9 cellular contexts compared by ENCODE assay signal in the genomic region with DNA sequence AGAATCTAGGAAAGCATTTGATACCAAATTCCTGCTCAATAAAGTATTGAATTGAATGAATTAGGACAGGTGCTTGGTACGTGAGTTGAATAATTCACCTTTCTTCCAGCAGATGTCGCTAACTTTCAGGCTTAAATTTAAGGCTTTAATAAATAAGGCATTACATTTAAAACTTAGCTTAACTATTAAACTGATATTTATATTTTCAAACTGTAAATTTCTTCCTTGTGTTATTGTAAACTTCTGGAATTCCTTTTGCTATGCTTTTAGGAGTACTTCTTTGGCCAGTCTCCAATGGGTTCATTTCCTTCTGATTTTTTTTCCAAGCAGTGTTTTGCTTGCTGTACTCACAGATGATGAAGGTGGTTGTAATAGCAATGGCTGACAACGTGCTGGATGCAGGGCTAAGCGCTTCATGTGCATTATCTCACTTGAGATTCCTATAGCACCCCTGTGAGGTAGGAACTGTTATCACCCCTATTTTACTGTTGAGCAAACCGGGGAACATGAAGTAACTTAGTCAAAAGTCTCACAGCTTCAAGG.
DNase-seq lines count a peak whose midpoint lies in the region; ATAC-seq and TF ChIP-seq lines count a peak whose summit lies in the region.
"Had no signal": no experiment of that assay in that cellular context is flagged by ENCODE, and none has a peak within 500 bp of the region (broad histone marks: within the 10 kb centered on the region; RNA-seq: fewer than 3 reads in every experiment).

No MANE protein-coding gene starts in this region.

- H2AFZ ChIP-seq in GM23248 = peak overlapping the region; percentile 60

- no peaks in the 10 kb centered on the region for H3K9me2 ChIP-seq in GM23248 (ENCODE audit: insufficient read depth)

- DNase-seq in DMS114 treated with DMSO at 0.1 percent for 48 hours (lab: John Stamatoyannopoulos, UW; ENCODE audit: unreplicated experiment) = peak; percentile 14
- peak; percentile 81 for DNase-seq in GM23248
- peak; percentile 33 for DNase-seq in NCI-H2171 (lab: John Stamatoyannopoulos, UW)
- peak; percentile 27 for DNase-seq in WERI-Rb-1
- peak; percentile 24 for DNase-seq in globus pallidus (ENCODE audit: low spot score)
- peak; percentile 35 for DNase-seq in retina
- DNase-seq in activated naive CD8-positive, alpha-beta T cell treated with anti-CD3 and anti-CD28 coated beads for 36 hours = no peak
- DNase-seq: stimulated activated naive B cell treated with anti-CD40 and anti-IgM and Interleukin-4, amounts not matched to agents 10 μg/mL and 1 μg/mL and 100 μg/mL, for 72 hours had no signal

- H3K27ac Mint-ChIP-seq in activated naive CD8-positive, alpha-beta T cell treated with anti-CD3 and anti-CD28 coated beads for 36 hours = no peak overlapping the region
- H3K27ac Mint-ChIP-seq: stimulated activated naive B cell treated with anti-CD40 and anti-IgM and Interleukin-4, amounts not matched to agents 10 μg/mL and 1 μg/mL and 100 μg/mL, for 72 hours had no signal

- no peaks in the 10 kb centered on the region for H3K4me1 ChIP-seq in GM23248 (ENCODE audit: insufficient read depth)

- no peaks in the 10 kb centered on the region for H3K9me3 Mint-ChIP-seq in activated naive CD8-positive, alpha-beta T cell treated with anti-CD3 and anti-CD28 coated beads for 36 hours

- peaks cover 5% of the 10 kb centered on the region for H3K27me3 Mint-ChIP-seq in activated naive CD8-positive, alpha-beta T cell treated with anti-CD3 and anti-CD28 coated beads for 36 hours
- H3K27me3 Mint-ChIP-seq: stimulated activated naive B cell treated with anti-CD40 and anti-IgM and Interleukin-4, amounts not matched to agents 10 μg/mL and 1 μg/mL and 100 μg/mL, for 72 hours had no signal

- no peaks in the 10 kb centered on the region for H4K20me1 ChIP-seq in GM23248 (ENCODE audit: insufficient read depth)

- TF ChIP-seq CTCF in WERI-Rb-1 (IDR thresholded peaks at IDR 0.05; ENCODE audit: low read depth, low read length) = peak; percentile 23

- H3K36me3 Mint-ChIP-seq in activated naive CD8-positive, alpha-beta T cell treated with anti-CD3 and anti-CD28 coated beads for 36 hours = no peaks in the 10 kb centered on the region

- H3K9me3 ChIP-seq in GM23248 (ENCODE audit: low read depth) (no peaks in the 10 kb centered on the region), WERI-Rb-1 (ENCODE audit: severe bottlenecking) (no peaks in the 10 kb centered on the region)

- H3K4me3 ChIP-seq in GM23248 (0 out of 2 replicates have a peak overlapping the region, but pooled peaks have one; percentile 26), WERI-Rb-1 (ENCODE audit: low read depth, low read length) (no peak overlapping the region)

- H3K4me2 ChIP-seq in GM23248 (ENCODE audit: unreplicated experiment) = peak overlapping the region; percentile 38

- 5 to 13% methylated on average over 5 of the region's 5 CpGs for WGBS in GM23248 (ENCODE audit: low coverage in 1 of 2, low lambda C conversion rate in 2 of 2, missing lambda C conversion rate in 2 of 2), 2 experiments

- in situ Hi-C loops in GM23248 (cut with MboI) = no loop called here

- H3K36me3 ChIP-seq in GM23248 (ENCODE audit: low read depth) (no peaks in the 10 kb centered on the region), WERI-Rb-1 (no peaks in the 10 kb centered on the region)

- H3K79me2 ChIP-seq in GM23248 (ENCODE audit: insufficient read depth) = no peaks in the 10 kb centered on the region

- no peak overlapping the region for H3K9ac ChIP-seq in GM23248

- 0 out of 2 replicates have a peak, but pooled peaks cover 3% of the 10 kb centered on the region for H3F3A ChIP-seq in GM23248 (ENCODE audit: insufficient read depth)

- H3K27ac ChIP-seq in GM23248 (no peak overlapping the region), WERI-Rb-1 (no peak overlapping the region)

- no peak overlapping the region for H3K4me3 Mint-ChIP-seq in activated naive CD8-positive, alpha-beta T cell treated with anti-CD3 and anti-CD28 coated beads for 36 hours
- H3K4me3 Mint-ChIP-seq: stimulated activated naive B cell treated with anti-CD40 and anti-IgM and Interleukin-4, amounts not matched to agents 10 μg/mL and 1 μg/mL and 100 μg/mL, for 72 hours had no signal

- no peak for ATAC-seq in GM18517 (IDR thresholded peaks at IDR 0.05; ENCODE audit: unreplicated experiment)

- no peaks in the 10 kb centered on the region for H3K4me1 Mint-ChIP-seq in activated naive CD8-positive, alpha-beta T cell treated with anti-CD3 and anti-CD28 coated beads for 36 hours
- H3K4me1 Mint-ChIP-seq: stimulated activated naive B cell treated with anti-CD40 and anti-IgM and Interleukin-4, amounts not matched to agents 10 μg/mL and 1 μg/mL and 100 μg/mL, for 72 hours had no signal

- no peaks in the 10 kb centered on the region for H3K27me3 ChIP-seq in GM23248 (replicated peaks; ENCODE audit: insufficient read depth)
- no peaks in the 10 kb centered on the region for H3K27me3 ChIP-seq in WERI-Rb-1 (ENCODE audit: insufficient read depth, low read depth, severe bottlenecking)
